In the genomic region with DNA sequence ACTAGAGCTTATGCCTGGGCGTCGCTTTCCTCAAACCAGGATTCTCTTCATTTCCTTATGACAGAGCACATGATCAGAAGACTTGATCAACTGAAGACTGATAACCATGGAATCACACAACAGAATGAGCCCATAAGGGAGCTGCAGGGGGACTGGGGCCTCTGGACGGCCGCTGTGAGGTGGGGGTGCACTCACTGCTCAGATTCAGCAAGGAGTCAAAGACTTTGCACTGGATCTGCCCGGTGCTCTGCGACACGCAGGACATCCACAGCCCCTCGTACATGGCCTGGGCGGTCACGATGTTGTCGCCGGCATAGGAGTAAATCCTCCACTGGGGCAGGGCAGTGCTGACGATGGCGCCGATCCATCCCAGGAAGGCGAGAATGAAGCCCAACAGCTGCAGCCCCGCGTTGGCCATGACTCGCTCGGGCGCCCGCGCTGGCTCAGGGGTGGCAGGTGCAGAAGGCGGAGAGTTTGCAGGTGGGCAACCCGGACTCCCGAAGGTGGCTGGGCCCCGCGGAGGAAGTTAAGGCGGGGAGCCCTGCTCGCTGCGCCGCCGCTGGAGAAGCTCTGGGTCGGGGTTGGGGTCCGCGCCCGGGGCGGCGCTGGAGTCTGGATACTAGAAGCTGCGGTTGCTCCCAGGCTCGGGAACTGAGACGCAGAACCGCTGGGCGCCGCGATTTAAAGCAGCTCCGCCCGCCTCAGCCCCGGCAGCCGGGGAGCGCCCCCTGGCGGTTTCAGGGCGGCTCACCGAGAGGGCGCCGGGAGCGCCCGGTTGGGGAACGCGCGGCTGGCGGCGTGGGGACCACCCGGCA, we compare ENCODE assay signal across 8 cellular contexts. TPM values are rescaled to one million over a fixed set of nuclear protein-coding genes. Genes with fewer than 3 reads are reported as not detected.
DNase-seq lines count a peak whose midpoint lies in the region; ATAC-seq lines count a peak whose summit lies in the region.

A gene with protein sequence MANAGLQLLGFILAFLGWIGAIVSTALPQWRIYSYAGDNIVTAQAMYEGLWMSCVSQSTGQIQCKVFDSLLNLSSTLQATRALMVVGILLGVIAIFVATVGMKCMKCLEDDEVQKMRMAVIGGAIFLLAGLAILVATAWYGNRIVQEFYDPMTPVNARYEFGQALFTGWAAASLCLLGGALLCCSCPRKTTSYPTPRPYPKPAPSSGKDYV (minus strand): TSS at position 658 of the 815 bp plus-strand sequence. CDS start 240 bp downstream, at position 418.

- H3K27ac Mint-ChIP-seq in immature natural killer cell, result no peak within 1 kb of the TSS

- H3K4me3 Mint-ChIP-seq in immature natural killer cell, result peak within 1 kb of the TSS; percentile 22 to 75 (median 46)

- peaks cover 5 to 13% (median 7%) of the 10 kb centered on the region in 3 donors for H3K27me3 Mint-ChIP-seq in immature natural killer cell (ENCODE audit: low read depth in 3 of 3)

- DNase-seq in NCI-H146 treated with DMSO at 0.1 percent for 48 hours (lab: John Stamatoyannopoulos, UW; ENCODE audit: unreplicated experiment) (peak; percentile 85), immature natural killer cell (peak; percentile 7 to 29 (median 17)), smooth muscle cell of the brain vasculature (ENCODE audit: low read depth, low spot score) (peak; percentile 54), NCI-H446 treated with DMSO at 0.1 percent for 48 hours (lab: John Stamatoyannopoulos, UW) (no peak)
- DNase-seq in activated CD4-positive, CD25-positive, alpha-beta regulatory T cell treated with anti-CD3 and anti-CD28 coated beads, Interleukin-2, amount 50 U/mL, for 16 hours (ENCODE audit: low read depth, low spot score), result peak; percentile 43
- peak; percentile 53 for DNase-seq in central memory CD4-positive, alpha-beta T cell

- H3K9me3 Mint-ChIP-seq in immature natural killer cell, result peaks cover 0 to 10% (median 1%) of the 10 kb centered on the region in 6 donors

- H3K4me1 Mint-ChIP-seq in immature natural killer cell, result peaks cover 6 to 10% of the 10 kb centered on the region in 2 donors

- ATAC-seq in GM18499 (IDR thresholded peaks at IDR 0.05; ENCODE audit: insufficient read depth, unreplicated experiment) (peak; percentile 61), HG02763 (IDR thresholded peaks at IDR 0.05; ENCODE audit: unreplicated experiment) (peak; percentile 66)

- H3K36me3 Mint-ChIP-seq in immature natural killer cell, result no peaks in the 10 kb centered on the region

RNA-seq across cellular contexts. Expression of the gene that starts here (rescaled TPM):
- polyA plus RNA-seq in immature natural killer cell, result not detected

Comparison
In these comparisons a context has a peak if more than half of its experiments do, and no peak if none do; other contexts are left out.
1. Peak in DNase-seq in immature natural killer cell; RNA of the gene not detected or under 1 TPM.